24 cellular contexts compared by ENCODE assay signal in the genomic region with DNA sequence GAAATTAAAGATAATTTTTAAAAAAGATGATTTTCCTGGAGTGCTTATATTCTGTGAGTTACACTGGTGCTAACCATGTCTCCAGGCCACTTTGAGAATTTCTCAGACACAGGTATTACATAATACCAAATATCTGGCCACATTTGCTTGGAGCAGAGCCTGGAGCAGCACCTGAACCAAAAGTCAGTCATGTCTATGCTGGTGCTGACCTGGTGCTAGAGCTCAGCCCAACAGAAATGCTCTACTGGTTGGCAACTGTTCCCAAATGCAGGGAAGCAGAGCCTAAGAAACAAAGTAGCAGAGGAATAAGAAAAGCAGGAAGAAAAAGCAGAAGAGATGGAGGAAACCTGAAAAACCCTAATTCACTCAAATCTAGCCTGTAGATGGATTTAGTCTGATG.
DNase-seq lines count a peak whose midpoint lies in the region; ATAC-seq, FAIRE-seq and TF ChIP-seq lines count a peak whose summit lies in the region.
"Had no signal": no experiment of that assay in that cellular context is flagged by ENCODE, and none has a peak within 500 bp of the region (broad histone marks: within the 10 kb centered on the region; RNA-seq: fewer than 3 reads in every experiment).

No MANE protein-coding gene starts in this region.

- TF ChIP-seq CTCF in GM23338 (conservative IDR thresholded peaks at IDR 0.05; ENCODE audit: low read depth in 2 of 2): no peak
- no peak for TF ChIP-seq CTCF in chondrocyte (IDR thresholded peaks at IDR 0.05)
- no peak for TF ChIP-seq CTCF in pancreas (IDR thresholded peaks at IDR 0.05)

- DNase-seq in GM23338 (ENCODE audit: low spot score) (no peak), NCI-H69 (lab: John Stamatoyannopoulos, UW) (peak; percentile 13), chondrocyte (ENCODE audit: low spot score) (no peak), pancreas (peak in 3 of 6 donors; percentile 23 to 50 (median 26)), iPS-NIHi11 (ENCODE audit: low spot score) (no peak)
- DNase-seq: DMS53, GM23248, HCEC 1CT, Karpas-422, MG63, NCI-H1417, NCI-H1694 treated with DMSO at 0.1 percent for 48 hours, NCI-H226, NCI-H510A treated with DMSO at 0.1 percent for 48 hours, NCI-H774 had no signal

- no peak overlapping the region for H3K27ac ChIP-seq in GM23338 (ENCODE audit: low read depth)
- no peak overlapping the region for H3K27ac ChIP-seq in pancreas
- H3K27ac ChIP-seq: GM23248, SJSA1 had no signal

- peaks cover 4% of the 10 kb centered on the region for H3K9me2 ChIP-seq in GM23338 (ENCODE audit: insufficient read depth)

- H3K36me3 ChIP-seq in GM23338 (ENCODE audit: insufficient read depth) (no peaks in the 10 kb centered on the region), pancreas (no peaks in the 10 kb centered on the region)
- H3K36me3 ChIP-seq: SJSA1 had no signal

- no peak overlapping the region for H3K4me3 Mint-ChIP-seq in GM23338
- no peak overlapping the region for H3K4me3 Mint-ChIP-seq in chondrocyte (ENCODE audit: unreplicated experiment)
- H3K4me3 Mint-ChIP-seq: B cell, CD14-positive monocyte, IgD-negative memory B cell had no signal

- H3K4me1 Mint-ChIP-seq in GM23338: peaks cover 6% of the 10 kb centered on the region
- H3K4me1 Mint-ChIP-seq in chondrocyte (ENCODE audit: low read depth): peaks cover 36% of the 10 kb centered on the region
- H3K4me1 Mint-ChIP-seq: B cell, IgD-negative memory B cell had no signal

- H3K4me1 ChIP-seq in GM23338 (ENCODE audit: insufficient read depth): peaks cover 9% of the 10 kb centered on the region
- no peaks in the 10 kb centered on the region for H3K4me1 ChIP-seq in pancreas

- ATAC-seq in GM23338 (peak; percentile 69), pancreas (peak; percentile 68 to 86 (median 76)), HG03432 (IDR thresholded peaks at IDR 0.05; ENCODE audit: unreplicated experiment) (no peak), GM18868 (IDR thresholded peaks at IDR 0.05; ENCODE audit: unreplicated experiment) (no peak)
- ATAC-seq: Panc1, Right ventricle myocardium inferior had no signal

- H4K20me1 ChIP-seq in GM23338 (replicated peaks; ENCODE audit: insufficient read depth): no peaks in the 10 kb centered on the region

- H2AFZ ChIP-seq in GM23338: no peak overlapping the region
- H2AFZ ChIP-seq: GM23248 had no signal

- H3K27me3 Mint-ChIP-seq in GM23338 (ENCODE audit: insufficient read depth, low read depth, poor library complexity) (no peaks in the 10 kb centered on the region), chondrocyte (ENCODE audit: low read depth) (no peaks in the 10 kb centered on the region)

- H3K79me2 ChIP-seq in GM23338 (replicated peaks; ENCODE audit: insufficient read depth): no peaks in the 10 kb centered on the region

- no peak overlapping the region for H3K4me2 ChIP-seq in GM23338

- H3K27ac Mint-ChIP-seq in GM23338: no peak overlapping the region
- H3K27ac Mint-ChIP-seq in chondrocyte (ENCODE audit: unreplicated experiment): peak overlapping the region; percentile 24
- H3K27ac Mint-ChIP-seq: B cell, CD14-positive monocyte, IgD-negative memory B cell had no signal

- H3K36me3 Mint-ChIP-seq in GM23338 (ENCODE audit: low read depth) (no peaks in the 10 kb centered on the region), chondrocyte (ENCODE audit: low read depth) (no peaks in the 10 kb centered on the region)
- H3K36me3 Mint-ChIP-seq: CD14-positive monocyte, IgD-negative memory B cell had no signal

- H3K27me3 ChIP-seq in GM23338 (ENCODE audit: insufficient read depth) (no peaks in the 10 kb centered on the region), pancreas (no peaks in the 10 kb centered on the region)
- H3K27me3 ChIP-seq: MG63, SJSA1 had no signal

- FAIRE-seq in pancreas (lab: Jason Lieb, UNC): no peak
- FAIRE-seq: A204.1 had no signal

- intact Hi-C loops in pancreas (cut with DNase I): no loop called here

- no peak overlapping the region for H3K4me3 ChIP-seq in GM23338
- H3K4me3 ChIP-seq in pancreas: no peak overlapping the region
- H3K4me3 ChIP-seq: GM23248, MG63, SJSA1 had no signal

- H3K9me3 ChIP-seq in pancreas: no peaks in the 10 kb centered on the region
- H3K9me3 ChIP-seq: SJSA1 had no signal

- no peaks in the 10 kb centered on the region for H3F3A ChIP-seq in GM23338 (replicated peaks; ENCODE audit: low read depth)

- H3K9me3 Mint-ChIP-seq in GM23338 (no peaks in the 10 kb centered on the region; the same call in 2 of the 3 replicates), chondrocyte (ENCODE audit: low read depth) (peaks cover 16% of the 10 kb centered on the region)

TF ChIP-seq in GM23338, 12 proteins besides CTCF, POLR2A, EP300 and RAD21 (continues in another document):
- TF ChIP-seq ZNF331 (CRISPR knock-in tag; IDR thresholded peaks at IDR 0.05; ENCODE audit: low read depth): no peak
- TF ChIP-seq EZH2phosphoT487 (IDR thresholded peaks at IDR 0.05; ENCODE audit: unreplicated experiment): no peak
- TF ChIP-seq NANOG (IDR thresholded peaks at IDR 0.05; ENCODE audit: borderline replicate concordance): no peak
- TF ChIP-seq, protein P1, sequence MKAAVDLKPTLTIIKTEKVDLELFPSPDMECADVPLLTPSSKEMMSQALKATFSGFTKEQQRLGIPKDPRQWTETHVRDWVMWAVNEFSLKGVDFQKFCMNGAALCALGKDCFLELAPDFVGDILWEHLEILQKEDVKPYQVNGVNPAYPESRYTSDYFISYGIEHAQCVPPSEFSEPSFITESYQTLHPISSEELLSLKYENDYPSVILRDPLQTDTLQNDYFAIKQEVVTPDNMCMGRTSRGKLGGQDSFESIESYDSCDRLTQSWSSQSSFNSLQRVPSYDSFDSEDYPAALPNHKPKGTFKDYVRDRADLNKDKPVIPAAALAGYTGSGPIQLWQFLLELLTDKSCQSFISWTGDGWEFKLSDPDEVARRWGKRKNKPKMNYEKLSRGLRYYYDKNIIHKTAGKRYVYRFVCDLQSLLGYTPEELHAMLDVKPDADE (IDR thresholded peaks at IDR 0.05): no peak
- TF ChIP-seq JUNB (IDR thresholded peaks at IDR 0.05; ENCODE audit: unreplicated experiment): no peak
- TF ChIP-seq EZH2 (IDR thresholded peaks at IDR 0.05; ENCODE audit: low read depth, unreplicated experiment): no peak
- no peak for TF ChIP-seq POLR2AphosphoS5 (IDR thresholded peaks at IDR 0.05; ENCODE audit: low read depth)
- no peak for TF ChIP-seq CREB1 (CRISPR knock-in tag; IDR thresholded peaks at IDR 0.05; ENCODE audit: low read depth)
- no peak for TF ChIP-seq ZNF114 (CRISPR knock-in tag; IDR thresholded peaks at IDR 0.05)
- TF ChIP-seq STAT1 (IDR thresholded peaks at IDR 0.05; ENCODE audit: unreplicated experiment): no peak
- TF ChIP-seq, protein P2, sequence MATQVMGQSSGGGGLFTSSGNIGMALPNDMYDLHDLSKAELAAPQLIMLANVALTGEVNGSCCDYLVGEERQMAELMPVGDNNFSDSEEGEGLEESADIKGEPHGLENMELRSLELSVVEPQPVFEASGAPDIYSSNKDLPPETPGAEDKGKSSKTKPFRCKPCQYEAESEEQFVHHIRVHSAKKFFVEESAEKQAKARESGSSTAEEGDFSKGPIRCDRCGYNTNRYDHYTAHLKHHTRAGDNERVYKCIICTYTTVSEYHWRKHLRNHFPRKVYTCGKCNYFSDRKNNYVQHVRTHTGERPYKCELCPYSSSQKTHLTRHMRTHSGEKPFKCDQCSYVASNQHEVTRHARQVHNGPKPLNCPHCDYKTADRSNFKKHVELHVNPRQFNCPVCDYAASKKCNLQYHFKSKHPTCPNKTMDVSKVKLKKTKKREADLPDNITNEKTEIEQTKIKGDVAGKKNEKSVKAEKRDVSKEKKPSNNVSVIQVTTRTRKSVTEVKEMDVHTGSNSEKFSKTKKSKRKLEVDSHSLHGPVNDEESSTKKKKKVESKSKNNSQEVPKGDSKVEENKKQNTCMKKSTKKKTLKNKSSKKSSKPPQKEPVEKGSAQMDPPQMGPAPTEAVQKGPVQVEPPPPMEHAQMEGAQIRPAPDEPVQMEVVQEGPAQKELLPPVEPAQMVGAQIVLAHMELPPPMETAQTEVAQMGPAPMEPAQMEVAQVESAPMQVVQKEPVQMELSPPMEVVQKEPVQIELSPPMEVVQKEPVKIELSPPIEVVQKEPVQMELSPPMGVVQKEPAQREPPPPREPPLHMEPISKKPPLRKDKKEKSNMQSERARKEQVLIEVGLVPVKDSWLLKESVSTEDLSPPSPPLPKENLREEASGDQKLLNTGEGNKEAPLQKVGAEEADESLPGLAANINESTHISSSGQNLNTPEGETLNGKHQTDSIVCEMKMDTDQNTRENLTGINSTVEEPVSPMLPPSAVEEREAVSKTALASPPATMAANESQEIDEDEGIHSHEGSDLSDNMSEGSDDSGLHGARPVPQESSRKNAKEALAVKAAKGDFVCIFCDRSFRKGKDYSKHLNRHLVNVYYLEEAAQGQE (IDR thresholded peaks at IDR 0.05; ENCODE audit: unreplicated experiment): no peak

Comparison
In these comparisons a context has a peak if more than half of its experiments do, and no peak if none do; other contexts are left out.
1. ATAC-seq: peak in GM23338 (single experiment) and pancreas (4 of 4); none in HG03432 (single experiment) and GM18868 (single experiment).